ENCODE assay signal across 7 cellular contexts in genomic region chr2:118310878-118311442, GRCh38.
DNase-seq lines count a peak whose midpoint lies in the region; ATAC-seq and TF ChIP-seq lines count a peak whose summit lies in the region.

No MANE protein-coding gene starts in this region.

- DNase-seq in activated CD8-positive, alpha-beta T cell treated with anti-CD3 and anti-CD28 coated beads for 36 hours, result no peak
- DNase-seq in stimulated activated effector memory CD8-positive, alpha-beta T cell treated with anti-CD3 and anti-CD28 coated beads, Interleukin-12 subunit alpha, Interleukin-12 subunit beta, amount 100 ng/mL, for 72 hours (ENCODE audit: low spot score in 2 of 2), result no peak
- DNase-seq in stimulated activated CD8-positive, alpha-beta memory T cell treated with anti-CD3 and anti-CD28 coated beads, Interleukin-4, amount 100 ng/mL, for 48 hours, result no peak
- DNase-seq in HPDE6-E6E7 (ENCODE audit: extremely low spot score), result no peak

- peaks cover 8% of the 10 kb centered on the region for H3K27me3 ChIP-seq in iPS-15b (ENCODE audit: control insufficient read depth, insufficient read depth, low read length)

- H3K9ac ChIP-seq in iPS-15b (ENCODE audit: low read depth, low read length), result peak overlapping the region; percentile 70

- H3K27me3 Mint-ChIP-seq in activated CD8-positive, alpha-beta T cell treated with anti-CD3 and anti-CD28 coated beads for 36 hours, result peaks cover 2% of the 10 kb centered on the region

- ATAC-seq in GM19372 (IDR thresholded peaks at IDR 0.05; ENCODE audit: low read depth, unreplicated experiment) (peak; percentile 11), GM18511 (IDR thresholded peaks at IDR 0.05; ENCODE audit: unreplicated experiment) (no peak)
- ATAC-seq in activated CD8-positive, alpha-beta T cell treated with anti-CD3 and anti-CD28 coated beads for 36 hours, result no peak
- no peak for ATAC-seq in stimulated activated effector memory CD8-positive, alpha-beta T cell treated with anti-CD3 and anti-CD28 coated beads, Interleukin-12 subunit alpha, Interleukin-12 subunit beta, amount 100 ng/mL, for 72 hours

- no peaks in the 10 kb centered on the region for H3K36me3 Mint-ChIP-seq in activated CD8-positive, alpha-beta T cell treated with anti-CD3 and anti-CD28 coated beads for 36 hours (ENCODE audit: low read depth)
- H3K36me3 Mint-ChIP-seq in stimulated activated effector memory CD8-positive, alpha-beta T cell treated with anti-CD3 and anti-CD28 coated beads, Interleukin-12 subunit alpha, Interleukin-12 subunit beta, amount 100 ng/mL, for 72 hours, result no peaks in the 10 kb centered on the region

- H3K36me3 ChIP-seq in iPS-15b (ENCODE audit: control insufficient read depth, insufficient read depth, low read length), result no peaks in the 10 kb centered on the region

- H3K4me3 ChIP-seq in iPS-15b (ENCODE audit: low read depth, low read length), result peak overlapping the region; percentile 58

- POLR2A ChIA-PET in activated CD8-positive, alpha-beta T cell treated with anti-CD3 and anti-CD28 coated beads for 36 hours (lab: Charles Lee), result no interaction called here

- intact Hi-C loops in activated CD8-positive, alpha-beta T cell treated with anti-CD3 and anti-CD28 coated beads for 36 hours (cut with micrococcal nuclease), result no loop called here

- no peaks in the 10 kb centered on the region for H3K4me1 Mint-ChIP-seq in activated CD8-positive, alpha-beta T cell treated with anti-CD3 and anti-CD28 coated beads for 36 hours (ENCODE audit: low read depth)
- no peaks in the 10 kb centered on the region for H3K4me1 Mint-ChIP-seq in stimulated activated effector memory CD8-positive, alpha-beta T cell treated with anti-CD3 and anti-CD28 coated beads, Interleukin-12 subunit alpha, Interleukin-12 subunit beta, amount 100 ng/mL, for 72 hours

- peak overlapping the region; percentile 77 for H3K4me3 Mint-ChIP-seq in activated CD8-positive, alpha-beta T cell treated with anti-CD3 and anti-CD28 coated beads for 36 hours
- H3K4me3 Mint-ChIP-seq in stimulated activated effector memory CD8-positive, alpha-beta T cell treated with anti-CD3 and anti-CD28 coated beads, Interleukin-12 subunit alpha, Interleukin-12 subunit beta, amount 100 ng/mL, for 72 hours, result peak overlapping the region; percentile 68

- H3K4me1 ChIP-seq in iPS-15b (ENCODE audit: control insufficient read depth, insufficient read depth, low read length), result peaks cover 14% of the 10 kb centered on the region

- H3K9me3 Mint-ChIP-seq in activated CD8-positive, alpha-beta T cell treated with anti-CD3 and anti-CD28 coated beads for 36 hours, result no peaks in the 10 kb centered on the region
- no peaks in the 10 kb centered on the region for H3K9me3 Mint-ChIP-seq in stimulated activated effector memory CD8-positive, alpha-beta T cell treated with anti-CD3 and anti-CD28 coated beads, Interleukin-12 subunit alpha, Interleukin-12 subunit beta, amount 100 ng/mL, for 72 hours

- CTCF ChIA-PET in activated CD8-positive, alpha-beta T cell treated with anti-CD3 and anti-CD28 coated beads for 36 hours (lab: Charles Lee), result interaction anchor here (0.6 to 1.5 kb wide), 2 partner anchors 182 to 264 kb away, joined by 3 to 4 read pairs; no protein-coding TSS in a partner anchor

- H3K9me3 ChIP-seq in iPS-15b (ENCODE audit: control insufficient read depth, insufficient read depth, low read length), result no peaks in the 10 kb centered on the region

- no peak for TF ChIP-seq CTCF in activated CD8-positive, alpha-beta T cell treated with anti-CD3 and anti-CD28 coated beads for 36 hours (IDR thresholded peaks at IDR 0.05)

- H3K27ac Mint-ChIP-seq in activated CD8-positive, alpha-beta T cell treated with anti-CD3 and anti-CD28 coated beads for 36 hours, result peak overlapping the region; percentile 93
- H3K27ac Mint-ChIP-seq in stimulated activated effector memory CD8-positive, alpha-beta T cell treated with anti-CD3 and anti-CD28 coated beads, Interleukin-12 subunit alpha, Interleukin-12 subunit beta, amount 100 ng/mL, for 72 hours, result peak overlapping the region; percentile 88
